ENCODE assay signal across 1 cellular context in genomic region chr1:1622578-1623094, GRCh38.
TF ChIP-seq lines count a peak whose summit lies in the region.

No MANE protein-coding gene starts in this region.

TF ChIP-seq in GM23338, 12 proteins besides CTCF, POLR2A, EP300 and RAD21:
- TF ChIP-seq, protein P1, sequence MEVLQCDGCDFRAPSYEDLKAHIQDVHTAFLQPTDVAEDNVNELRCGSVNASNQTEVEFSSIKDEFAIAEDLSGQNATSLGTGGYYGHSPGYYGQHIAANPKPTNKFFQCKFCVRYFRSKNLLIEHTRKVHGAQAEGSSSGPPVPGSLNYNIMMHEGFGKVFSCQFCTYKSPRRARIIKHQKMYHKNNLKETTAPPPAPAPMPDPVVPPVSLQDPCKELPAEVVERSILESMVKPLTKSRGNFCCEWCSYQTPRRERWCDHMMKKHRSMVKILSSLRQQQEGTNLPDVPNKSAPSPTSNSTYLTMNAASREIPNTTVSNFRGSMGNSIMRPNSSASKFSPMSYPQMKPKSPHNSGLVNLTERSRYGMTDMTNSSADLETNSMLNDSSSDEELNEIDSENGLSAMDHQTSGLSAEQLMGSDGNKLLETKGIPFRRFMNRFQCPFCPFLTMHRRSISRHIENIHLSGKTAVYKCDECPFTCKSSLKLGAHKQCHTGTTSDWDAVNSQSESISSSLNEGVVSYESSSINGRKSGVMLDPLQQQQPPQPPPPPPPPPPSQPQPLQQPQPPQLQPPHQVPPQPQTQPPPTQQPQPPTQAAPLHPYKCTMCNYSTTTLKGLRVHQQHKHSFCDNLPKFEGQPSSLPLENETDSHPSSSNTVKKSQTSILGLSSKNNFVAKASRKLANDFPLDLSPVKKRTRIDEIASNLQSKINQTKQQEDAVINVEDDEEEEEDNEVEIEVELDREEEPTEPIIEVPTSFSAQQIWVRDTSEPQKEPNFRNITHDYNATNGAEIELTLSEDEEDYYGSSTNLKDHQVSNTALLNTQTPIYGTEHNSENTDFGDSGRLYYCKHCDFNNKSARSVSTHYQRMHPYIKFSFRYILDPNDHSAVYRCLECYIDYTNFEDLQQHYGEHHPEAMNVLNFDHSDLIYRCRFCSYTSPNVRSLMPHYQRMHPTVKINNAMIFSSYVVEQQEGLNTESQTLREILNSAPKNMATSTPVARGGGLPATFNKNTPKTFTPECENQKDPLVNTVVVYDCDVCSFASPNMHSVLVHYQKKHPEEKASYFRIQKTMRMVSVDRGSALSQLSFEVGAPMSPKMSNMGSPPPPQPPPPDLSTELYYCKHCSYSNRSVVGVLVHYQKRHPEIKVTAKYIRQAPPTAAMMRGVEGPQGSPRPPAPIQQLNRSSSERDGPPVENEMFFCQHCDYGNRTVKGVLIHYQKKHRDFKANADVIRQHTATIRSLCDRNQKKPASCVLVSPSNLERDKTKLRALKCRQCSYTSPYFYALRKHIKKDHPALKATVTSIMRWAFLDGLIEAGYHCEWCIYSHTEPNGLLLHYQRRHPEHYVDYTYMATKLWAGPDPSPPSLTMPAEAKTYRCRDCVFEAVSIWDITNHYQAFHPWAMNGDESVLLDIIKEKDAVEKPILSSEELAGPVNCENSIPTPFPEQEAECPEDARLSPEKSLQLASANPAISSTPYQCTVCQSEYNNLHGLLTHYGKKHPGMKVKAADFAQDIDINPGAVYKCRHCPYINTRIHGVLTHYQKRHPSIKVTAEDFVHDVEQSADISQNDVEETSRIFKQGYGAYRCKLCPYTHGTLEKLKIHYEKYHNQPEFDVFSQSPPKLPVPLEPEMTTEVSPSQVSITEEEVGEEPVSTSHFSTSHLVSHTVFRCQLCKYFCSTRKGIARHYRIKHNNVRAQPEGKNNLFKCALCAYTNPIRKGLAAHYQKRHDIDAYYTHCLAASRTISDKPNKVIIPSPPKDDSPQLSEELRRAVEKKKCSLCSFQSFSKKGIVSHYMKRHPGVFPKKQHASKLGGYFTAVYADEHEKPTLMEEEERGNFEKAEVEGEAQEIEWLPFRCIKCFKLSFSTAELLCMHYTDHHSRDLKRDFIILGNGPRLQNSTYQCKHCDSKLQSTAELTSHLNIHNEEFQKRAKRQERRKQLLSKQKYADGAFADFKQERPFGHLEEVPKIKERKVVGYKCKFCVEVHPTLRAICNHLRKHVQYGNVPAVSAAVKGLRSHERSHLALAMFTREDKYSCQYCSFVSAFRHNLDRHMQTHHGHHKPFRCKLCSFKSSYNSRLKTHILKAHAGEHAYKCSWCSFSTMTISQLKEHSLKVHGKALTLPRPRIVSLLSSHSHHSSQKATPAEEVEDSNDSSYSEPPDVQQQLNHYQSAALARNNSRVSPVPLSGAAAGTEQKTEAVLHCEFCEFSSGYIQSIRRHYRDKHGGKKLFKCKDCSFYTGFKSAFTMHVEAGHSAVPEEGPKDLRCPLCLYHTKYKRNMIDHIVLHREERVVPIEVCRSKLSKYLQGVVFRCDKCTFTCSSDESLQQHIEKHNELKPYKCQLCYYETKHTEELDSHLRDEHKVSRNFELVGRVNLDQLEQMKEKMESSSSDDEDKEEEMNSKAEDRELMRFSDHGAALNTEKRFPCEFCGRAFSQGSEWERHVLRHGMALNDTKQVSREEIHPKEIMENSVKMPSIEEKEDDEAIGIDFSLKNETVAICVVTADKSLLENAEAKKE (CRISPR knock-in tag; IDR thresholded peaks at IDR 0.05) = no peak
- TF ChIP-seq POLR2AphosphoS5 (IDR thresholded peaks at IDR 0.05; ENCODE audit: low read depth) = no peak
- no peak for TF ChIP-seq EZH2 (IDR thresholded peaks at IDR 0.05; ENCODE audit: low read depth, unreplicated experiment)
- no peak for TF ChIP-seq CREB1 (CRISPR knock-in tag; IDR thresholded peaks at IDR 0.05; ENCODE audit: low read depth)
- TF ChIP-seq JUNB (IDR thresholded peaks at IDR 0.05; ENCODE audit: unreplicated experiment) = no peak
- TF ChIP-seq ETS1 (IDR thresholded peaks at IDR 0.05) = no peak
- no peak for TF ChIP-seq STAT1 (IDR thresholded peaks at IDR 0.05; ENCODE audit: unreplicated experiment)
- TF ChIP-seq, protein P2, sequence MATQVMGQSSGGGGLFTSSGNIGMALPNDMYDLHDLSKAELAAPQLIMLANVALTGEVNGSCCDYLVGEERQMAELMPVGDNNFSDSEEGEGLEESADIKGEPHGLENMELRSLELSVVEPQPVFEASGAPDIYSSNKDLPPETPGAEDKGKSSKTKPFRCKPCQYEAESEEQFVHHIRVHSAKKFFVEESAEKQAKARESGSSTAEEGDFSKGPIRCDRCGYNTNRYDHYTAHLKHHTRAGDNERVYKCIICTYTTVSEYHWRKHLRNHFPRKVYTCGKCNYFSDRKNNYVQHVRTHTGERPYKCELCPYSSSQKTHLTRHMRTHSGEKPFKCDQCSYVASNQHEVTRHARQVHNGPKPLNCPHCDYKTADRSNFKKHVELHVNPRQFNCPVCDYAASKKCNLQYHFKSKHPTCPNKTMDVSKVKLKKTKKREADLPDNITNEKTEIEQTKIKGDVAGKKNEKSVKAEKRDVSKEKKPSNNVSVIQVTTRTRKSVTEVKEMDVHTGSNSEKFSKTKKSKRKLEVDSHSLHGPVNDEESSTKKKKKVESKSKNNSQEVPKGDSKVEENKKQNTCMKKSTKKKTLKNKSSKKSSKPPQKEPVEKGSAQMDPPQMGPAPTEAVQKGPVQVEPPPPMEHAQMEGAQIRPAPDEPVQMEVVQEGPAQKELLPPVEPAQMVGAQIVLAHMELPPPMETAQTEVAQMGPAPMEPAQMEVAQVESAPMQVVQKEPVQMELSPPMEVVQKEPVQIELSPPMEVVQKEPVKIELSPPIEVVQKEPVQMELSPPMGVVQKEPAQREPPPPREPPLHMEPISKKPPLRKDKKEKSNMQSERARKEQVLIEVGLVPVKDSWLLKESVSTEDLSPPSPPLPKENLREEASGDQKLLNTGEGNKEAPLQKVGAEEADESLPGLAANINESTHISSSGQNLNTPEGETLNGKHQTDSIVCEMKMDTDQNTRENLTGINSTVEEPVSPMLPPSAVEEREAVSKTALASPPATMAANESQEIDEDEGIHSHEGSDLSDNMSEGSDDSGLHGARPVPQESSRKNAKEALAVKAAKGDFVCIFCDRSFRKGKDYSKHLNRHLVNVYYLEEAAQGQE (IDR thresholded peaks at IDR 0.05; ENCODE audit: unreplicated experiment) = no peak
- TF ChIP-seq ZNF114 (CRISPR knock-in tag; IDR thresholded peaks at IDR 0.05) = no peak
- no peak for TF ChIP-seq ZNF331 (CRISPR knock-in tag; IDR thresholded peaks at IDR 0.05; ENCODE audit: low read depth)
- TF ChIP-seq NANOG (IDR thresholded peaks at IDR 0.05; ENCODE audit: borderline replicate concordance) = no peak
- no peak for TF ChIP-seq EZH2phosphoT487 (IDR thresholded peaks at IDR 0.05; ENCODE audit: unreplicated experiment)
